12 cellular contexts compared by ENCODE assay signal in genomic region chr17:63809970-63810369, GRCh38. TPM values are rescaled to one million over a fixed set of nuclear protein-coding genes. Genes with fewer than 3 reads are reported as not detected.
DNase-seq lines count a peak whose midpoint lies in the region; ATAC-seq and TF ChIP-seq lines count a peak whose summit lies in the region.
"Had no signal": no experiment of that assay in that cellular context is flagged by ENCODE, and none has a peak within 500 bp of the region (broad histone marks: within the 10 kb centered on the region; RNA-seq: fewer than 3 reads in every experiment).

No MANE protein-coding gene starts in this region.

- POLR2A ChIA-PET in activated B cell treated with CpG ODN at 0.5 μM for 24 hours (lab: Charles Lee), result interaction anchor here (1.8 kb wide), 1 partner anchor 36 kb away, joined by 5 read pairs; the partner anchor contains the start of genes CCDC47 and DDX42

- H3K4me3 Mint-ChIP-seq in activated CD4-positive, alpha-beta T cell treated with anti-CD3 and anti-CD28 coated beads, Interleukin-2, amount 10 ng/mL, durations not matched to agents 24 days and 14 days, result no peak overlapping the region
- no peak overlapping the region for H3K4me3 Mint-ChIP-seq in activated B cell treated with CpG ODN at 0.5 μM for 24 hours
- no peak overlapping the region for H3K4me3 Mint-ChIP-seq in endothelial cell (ENCODE audit: unreplicated experiment)
- H3K4me3 Mint-ChIP-seq: CD8-positive, alpha-beta T cell had no signal

- H3K9me3 ChIP-seq in Peyer's patch, result no peaks in the 10 kb centered on the region

- intact Hi-C loops in activated CD4-positive, alpha-beta T cell treated with anti-CD3 and anti-CD28 coated beads, Interleukin-2, amount 10 ng/mL, durations not matched to agents 24 days and 14 days (cut with micrococcal nuclease), result no loop called here
- intact Hi-C loops in activated B cell treated with CpG ODN at 0.5 μM for 24 hours (cut with micrococcal nuclease), result no loop called here

- H3K4me3 ChIP-seq in Peyer's patch, result no peak overlapping the region

- no peak overlapping the region for H3K27ac ChIP-seq in Peyer's patch

- H3K4me1 ChIP-seq in Peyer's patch, result no peaks in the 10 kb centered on the region

- H3K27me3 ChIP-seq in Peyer's patch, result no peaks in the 10 kb centered on the region

- peaks cover 0 to 99% (median 0%) of the 10 kb centered on the region in 3 donors for H3K36me3 ChIP-seq in Peyer's patch

- TF ChIP-seq CTCF in activated B cell treated with CpG ODN at 0.5 μM for 24 hours (IDR thresholded peaks at IDR 0.05) (no peak), endothelial cell (IDR thresholded peaks at IDR 0.05; ENCODE audit: unreplicated experiment) (no peak), Peyer's patch (IDR thresholded peaks at IDR 0.05) (no peak)

- no peaks in the 10 kb centered on the region for H3K9me3 Mint-ChIP-seq in activated CD4-positive, alpha-beta T cell treated with anti-CD3 and anti-CD28 coated beads, Interleukin-2, amount 10 ng/mL, durations not matched to agents 24 days and 14 days
- H3K9me3 Mint-ChIP-seq in activated B cell treated with CpG ODN at 0.5 μM for 24 hours (no peaks in the 10 kb centered on the region), endothelial cell (ENCODE audit: unreplicated experiment) (no peaks in the 10 kb centered on the region)
- H3K9me3 Mint-ChIP-seq in activated naive CD4-positive, alpha-beta T cell treated with anti-CD3 and anti-CD28 coated beads, Interleukin-2, amount 50 U/mL, for 72 hours, result no peaks in the 10 kb centered on the region
- H3K9me3 Mint-ChIP-seq: CD8-positive, alpha-beta T cell had no signal

- DNase-seq in activated CD4-positive, alpha-beta T cell treated with anti-CD3 and anti-CD28 coated beads, Interleukin-2, amount 10 ng/mL, durations not matched to agents 24 days and 14 days, result no peak
- no peak for DNase-seq in activated CD4-positive, alpha-beta T cell treated with anti-CD3 and anti-CD28 coated beads, Interleukin-2, amount 50 U/mL, for 1 hour
- DNase-seq in activated B cell treated with CpG ODN at 0.5 μM for 24 hours, result no peak
- no peak for DNase-seq in endothelial cell (ENCODE audit: low spot score)
- DNase-seq in activated naive CD4-positive, alpha-beta T cell treated with anti-CD3 and anti-CD28 coated beads, Interleukin-2, amount 50 U/mL, for 72 hours (ENCODE audit: low spot score in 2 of 2), result no peak
- no peak for DNase-seq in Peyer's patch
- no peak for DNase-seq in DMS79 (lab: John Stamatoyannopoulos, UW)
- DNase-seq: CD8-positive, alpha-beta T cell; NCI-H1417 treated with DMSO at 0.1 percent for 48 hours; NCI-H187 treated with DMSO at 0.1 percent for 48 hours; NCI-H510A treated with DMSO at 0.1 percent for 48 hours; NCI-H82 had no signal

- peak; percentile 65 for ATAC-seq in activated B cell treated with CpG ODN at 0.5 μM for 24 hours (ENCODE audit: low read depth)
- ATAC-seq in activated naive CD4-positive, alpha-beta T cell treated with anti-CD3 and anti-CD28 coated beads, Interleukin-2, amount 50 U/mL, for 72 hours, result no peak
- ATAC-seq: CD8-positive, alpha-beta T cell had no signal

- no peak for TF ChIP-seq POLR2A in Peyer's patch (IDR thresholded peaks at IDR 0.05)

- no peaks in the 10 kb centered on the region for H3K27me3 Mint-ChIP-seq in activated CD4-positive, alpha-beta T cell treated with anti-CD3 and anti-CD28 coated beads, Interleukin-2, amount 10 ng/mL, durations not matched to agents 24 days and 14 days
- no peaks in the 10 kb centered on the region for H3K27me3 Mint-ChIP-seq in activated B cell treated with CpG ODN at 0.5 μM for 24 hours
- H3K27me3 Mint-ChIP-seq in endothelial cell (ENCODE audit: unreplicated experiment), result no peaks in the 10 kb centered on the region

- H3K4me1 Mint-ChIP-seq in activated CD4-positive, alpha-beta T cell treated with anti-CD3 and anti-CD28 coated beads, Interleukin-2, amount 10 ng/mL, durations not matched to agents 24 days and 14 days, result peaks cover 7% of the 10 kb centered on the region
- H3K4me1 Mint-ChIP-seq in activated B cell treated with CpG ODN at 0.5 μM for 24 hours, result peaks cover 15% of the 10 kb centered on the region
- H3K4me1 Mint-ChIP-seq in endothelial cell (ENCODE audit: unreplicated experiment), result no peaks in the 10 kb centered on the region

- CTCF ChIA-PET in activated B cell treated with CpG ODN at 0.5 μM for 24 hours (lab: Charles Lee), result interaction anchor here (1.0 to 1.1 kb wide), 2 partner anchors 67 to 112 kb away, joined by 3 read pairs; no protein-coding TSS in a partner anchor

- peaks cover 80% of the 10 kb centered on the region for H3K36me3 Mint-ChIP-seq in activated CD4-positive, alpha-beta T cell treated with anti-CD3 and anti-CD28 coated beads, Interleukin-2, amount 10 ng/mL, durations not matched to agents 24 days and 14 days (ENCODE audit: low read depth)
- peaks cover 93% of the 10 kb centered on the region for H3K36me3 Mint-ChIP-seq in activated B cell treated with CpG ODN at 0.5 μM for 24 hours (ENCODE audit: low read depth)
- peaks cover 46% of the 10 kb centered on the region for H3K36me3 Mint-ChIP-seq in endothelial cell (ENCODE audit: low read depth, unreplicated experiment)
- H3K36me3 Mint-ChIP-seq in activated naive CD4-positive, alpha-beta T cell treated with anti-CD3 and anti-CD28 coated beads, Interleukin-2, amount 50 U/mL, for 72 hours, result peaks cover 20 to 47% of the 10 kb centered on the region in 2 donors

- peak overlapping the region; percentile 14 for H3K27ac Mint-ChIP-seq in activated CD4-positive, alpha-beta T cell treated with anti-CD3 and anti-CD28 coated beads, Interleukin-2, amount 10 ng/mL, durations not matched to agents 24 days and 14 days
- H3K27ac Mint-ChIP-seq in activated B cell treated with CpG ODN at 0.5 μM for 24 hours (peak overlapping the region; percentile 36), endothelial cell (ENCODE audit: unreplicated experiment) (peak overlapping the region; percentile 45)
- H3K27ac Mint-ChIP-seq in activated naive CD4-positive, alpha-beta T cell treated with anti-CD3 and anti-CD28 coated beads, Interleukin-2, amount 50 U/mL, for 72 hours, result no peak overlapping the region

RNA-seq across cellular contexts. Expression of gene PSMC5, which starts 17.3 kb away (rescaled TPM):
- 189 and 199 TPM in 2 replicates for total RNA-seq in activated CD4-positive, alpha-beta T cell treated with anti-CD3 and anti-CD28 coated beads, Interleukin-2, amount 10 ng/mL, durations not matched to agents 24 days and 14 days
- total RNA-seq in activated B cell treated with CpG ODN at 0.5 μM for 24 hours (157 TPM in 2 replicates), endothelial cell (ENCODE audit: unreplicated experiment) (124 TPM), Peyer's patch (100 to 1,000 TPM in 1 of 4 donors, 10 to 100 TPM in 3; 61.1 to 126 (median 67.3) TPM)
- total RNA-seq in activated naive CD4-positive, alpha-beta T cell treated with anti-CD3 and anti-CD28 coated beads, Interleukin-2, amount 50 U/mL, for 72 hours, result 100 to 1,000 TPM; 129 to 137 TPM

RNA-seq across cellular contexts. Expression of gene FTSJ3, which starts 17.5 kb away (rescaled TPM):
- 99.6 and 100 TPM in 2 replicates for total RNA-seq in activated CD4-positive, alpha-beta T cell treated with anti-CD3 and anti-CD28 coated beads, Interleukin-2, amount 10 ng/mL, durations not matched to agents 24 days and 14 days
- total RNA-seq in activated B cell treated with CpG ODN at 0.5 μM for 24 hours (82.0 and 85.1 TPM in 2 replicates), endothelial cell (ENCODE audit: unreplicated experiment) (48.6 TPM), Peyer's patch (100 to 1,000 TPM in 1 of 4 donors, 10 to 100 TPM in 3; 19.6 to 133 (median 51.6) TPM)
- total RNA-seq in activated naive CD4-positive, alpha-beta T cell treated with anti-CD3 and anti-CD28 coated beads, Interleukin-2, amount 50 U/mL, for 72 hours, result 10 to 100 TPM; 47.0 to 55.8 TPM

RNA-seq across cellular contexts. Expression of gene SMARCD2, which starts 32.5 kb away (rescaled TPM):
- 120 and 121 TPM in 2 replicates for total RNA-seq in activated CD4-positive, alpha-beta T cell treated with anti-CD3 and anti-CD28 coated beads, Interleukin-2, amount 10 ng/mL, durations not matched to agents 24 days and 14 days
- 114 and 117 TPM in 2 replicates for total RNA-seq in activated B cell treated with CpG ODN at 0.5 μM for 24 hours
- 57.3 TPM for total RNA-seq in endothelial cell (ENCODE audit: unreplicated experiment)
- total RNA-seq in activated naive CD4-positive, alpha-beta T cell treated with anti-CD3 and anti-CD28 coated beads, Interleukin-2, amount 50 U/mL, for 72 hours, result 100 to 1,000 TPM in 1 of 2 donors, 10 to 100 TPM in 1; 90.3 to 113 TPM
- 100 to 1,000 TPM; 124 to 193 (median 151) TPM for total RNA-seq in Peyer's patch

RNA-seq across cellular contexts. Expression of gene DDX42, which starts 36.0 kb away (rescaled TPM):
- 145 and 146 TPM in 2 replicates for total RNA-seq in activated CD4-positive, alpha-beta T cell treated with anti-CD3 and anti-CD28 coated beads, Interleukin-2, amount 10 ng/mL, durations not matched to agents 24 days and 14 days
- 132 and 160 TPM in 2 replicates for total RNA-seq in activated B cell treated with CpG ODN at 0.5 μM for 24 hours
- 110 TPM for total RNA-seq in endothelial cell (ENCODE audit: unreplicated experiment)
- 100 to 1,000 TPM; 126 to 130 TPM for total RNA-seq in activated naive CD4-positive, alpha-beta T cell treated with anti-CD3 and anti-CD28 coated beads, Interleukin-2, amount 50 U/mL, for 72 hours
- 100 to 1,000 TPM in 3 of 4 donors, 10 to 100 TPM in 1; 78.5 to 334 (median 148) TPM for total RNA-seq in Peyer's patch

RNA-seq across cellular contexts. Expression of gene CCDC47, which starts 36.6 kb away (rescaled TPM):
- 81.8 and 82.9 TPM in 2 replicates for total RNA-seq in activated CD4-positive, alpha-beta T cell treated with anti-CD3 and anti-CD28 coated beads, Interleukin-2, amount 10 ng/mL, durations not matched to agents 24 days and 14 days
- 41.4 and 47.6 TPM in 2 replicates for total RNA-seq in activated B cell treated with CpG ODN at 0.5 μM for 24 hours
- total RNA-seq in endothelial cell (ENCODE audit: unreplicated experiment), result 58.0 TPM
- total RNA-seq in activated naive CD4-positive, alpha-beta T cell treated with anti-CD3 and anti-CD28 coated beads, Interleukin-2, amount 50 U/mL, for 72 hours, result 10 to 100 TPM; 53.8 to 75.7 TPM
- 10 to 100 TPM; 79.8 to 91.8 (median 89.1) TPM for total RNA-seq in Peyer's patch

Comparison
In these comparisons a context has a peak if more than half of its experiments do, and no peak if none do; other contexts are left out.
1. H3K27ac Mint-ChIP-seq: peak in activated CD4-positive, alpha-beta T cell treated with anti-CD3 and anti-CD28 coated beads, Interleukin-2, amount 10 ng/mL, durations not matched to agents 24 days and 14 days (single experiment), activated B cell treated with CpG ODN at 0.5 μM for 24 hours (single experiment) and endothelial cell (single experiment); none in activated naive CD4-positive, alpha-beta T cell treated with anti-CD3 and anti-CD28 coated beads, Interleukin-2, amount 50 U/mL, for 72 hours (0 of 2).